ENCODE assay signal across 20 cellular contexts in genomic region chr4:115770046-115770543, GRCh38.
"Had no signal": no experiment of that assay in that cellular context is flagged by ENCODE, and none has a peak within 500 bp of the region (broad histone marks: within the 10 kb centered on the region; RNA-seq: fewer than 3 reads in every experiment).

No MANE protein-coding gene starts in this region.

- DNase-seq: effector CD4-positive, alpha-beta T cell; hypothalamus; immature natural killer cell; islet precursor cell; natural killer cell; right cardiac atrium; sigmoid colon; spleen; stimulated activated CD4-positive, alpha-beta T cell treated with anti-CD3 and anti-CD28 coated beads, Interleukin-15, amount 100 ng/mL, for 24 hours; stimulated activated CD4-positive, alpha-beta T cell treated with anti-CD3 and anti-CD28 coated beads, Interleukin-2, amount 100 ng/mL, for 48 hours; stimulated activated naive B cell treated with anti-CD40 and anti-IgM and Interleukin-4, amounts not matched to agents 10 μg/mL and 1 μg/mL and 100 μg/mL, for 72 hours; upper lobe of left lung had no signal

- ATAC-seq: left lobe of liver; natural killer cell; right cardiac atrium; stimulated activated naive B cell treated with anti-CD40 and anti-IgM and Interleukin-4, amounts not matched to agents 10 μg/mL and 1 μg/mL and 100 μg/mL, for 72 hours had no signal

- H3K4me3 ChIP-seq: dorsolateral prefrontal cortex, lung, prostate gland, sigmoid colon, spleen, thoracic aorta, tibial nerve, upper lobe of left lung had no signal

- H3K27ac ChIP-seq: dorsolateral prefrontal cortex, neutrophil, parathyroid adenoma, prostate gland, sigmoid colon, spleen, thoracic aorta, tibial nerve, upper lobe of left lung had no signal

- H3K4me1 ChIP-seq: parathyroid adenoma, prostate gland, sigmoid colon, spleen, tibial nerve, upper lobe of left lung had no signal

- H3K27me3 ChIP-seq: dorsolateral prefrontal cortex, neutrophil, sigmoid colon, spleen, tibial nerve, upper lobe of left lung had no signal

- H3K9me3 ChIP-seq: neutrophil, prostate gland, sigmoid colon, spleen, thoracic aorta, tibial nerve, upper lobe of left lung had no signal

- H3K36me3 ChIP-seq: neutrophil, prostate gland, sigmoid colon, spleen, thoracic aorta, tibial nerve, upper lobe of left lung had no signal
